Comparison of ENCODE assay signal across 1 cellular context in the genomic region with DNA sequence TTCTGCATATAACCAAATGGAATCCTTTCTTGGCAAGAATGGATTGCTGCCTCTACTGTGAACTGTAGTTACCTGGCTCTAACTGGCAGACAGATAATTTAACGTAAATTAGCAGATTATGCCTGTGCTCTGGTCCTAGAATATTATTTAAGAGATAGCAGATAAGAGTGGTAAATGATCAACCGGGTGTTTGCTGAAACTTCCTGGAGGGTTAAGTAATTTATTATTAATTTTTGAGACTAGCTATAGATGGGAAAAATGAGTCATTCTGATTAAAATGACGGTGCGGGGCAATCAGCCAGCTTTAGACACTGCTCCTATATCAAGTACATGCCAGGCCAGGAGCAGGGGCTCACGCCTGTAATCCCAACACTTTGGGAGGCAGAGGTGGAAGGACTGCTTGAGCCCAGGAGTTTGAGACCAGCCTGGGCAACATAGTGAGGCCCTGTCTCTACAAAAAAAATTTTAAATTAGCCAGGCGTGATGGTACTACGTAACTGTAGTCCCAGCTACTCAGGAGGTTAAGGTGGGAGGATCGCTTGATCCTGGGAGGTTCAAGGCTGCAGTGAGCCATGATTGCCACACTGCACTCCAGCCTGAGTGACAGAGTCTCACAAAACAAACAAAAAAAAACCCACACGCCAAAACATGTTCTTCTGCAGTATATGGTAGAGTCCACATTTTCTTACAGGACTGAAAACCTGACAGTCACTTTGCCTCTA.
TF ChIP-seq lines count a peak whose summit lies in the region.

No MANE protein-coding gene starts in this region.

TF ChIP-seq in HepG2, 621 proteins besides CTCF, POLR2A, EP300 and RAD21 (continued from another document):
- TF ChIP-seq, protein P1, sequence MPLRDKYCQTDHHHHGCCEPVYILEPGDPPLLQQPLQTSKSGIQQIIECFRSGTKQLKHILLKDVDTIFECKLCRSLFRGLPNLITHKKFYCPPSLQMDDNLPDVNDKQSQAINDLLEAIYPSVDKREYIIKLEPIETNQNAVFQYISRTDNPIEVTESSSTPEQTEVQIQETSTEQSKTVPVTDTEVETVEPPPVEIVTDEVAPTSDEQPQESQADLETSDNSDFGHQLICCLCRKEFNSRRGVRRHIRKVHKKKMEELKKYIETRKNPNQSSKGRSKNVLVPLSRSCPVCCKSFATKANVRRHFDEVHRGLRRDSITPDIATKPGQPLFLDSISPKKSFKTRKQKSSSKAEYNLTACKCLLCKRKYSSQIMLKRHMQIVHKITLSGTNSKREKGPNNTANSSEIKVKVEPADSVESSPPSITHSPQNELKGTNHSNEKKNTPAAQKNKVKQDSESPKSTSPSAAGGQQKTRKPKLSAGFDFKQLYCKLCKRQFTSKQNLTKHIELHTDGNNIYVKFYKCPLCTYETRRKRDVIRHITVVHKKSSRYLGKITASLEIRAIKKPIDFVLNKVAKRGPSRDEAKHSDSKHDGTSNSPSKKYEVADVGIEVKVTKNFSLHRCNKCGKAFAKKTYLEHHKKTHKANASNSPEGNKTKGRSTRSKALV (CRISPR knock-in tag; IDR thresholded peaks at IDR 0.05) = peak; percentile 70
- peak; percentile 36; the same call in 1 of the 2 replicates for TF ChIP-seq NFKB2 (CRISPR knock-in tag; IDR thresholded peaks at IDR 0.05; ENCODE audit: borderline replicate concordance)
- TF ChIP-seq, protein P2, sequence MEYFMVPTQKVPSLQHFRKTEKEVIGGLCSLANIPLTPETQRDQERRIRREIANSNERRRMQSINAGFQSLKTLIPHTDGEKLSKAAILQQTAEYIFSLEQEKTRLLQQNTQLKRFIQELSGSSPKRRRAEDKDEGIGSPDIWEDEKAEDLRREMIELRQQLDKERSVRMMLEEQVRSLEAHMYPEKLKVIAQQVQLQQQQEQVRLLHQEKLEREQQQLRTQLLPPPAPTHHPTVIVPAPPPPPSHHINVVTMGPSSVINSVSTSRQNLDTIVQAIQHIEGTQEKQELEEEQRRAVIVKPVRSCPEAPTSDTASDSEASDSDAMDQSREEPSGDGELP (IDR thresholded peaks at IDR 0.05; ENCODE audit: borderline replicate concordance, low read depth) = peak; percentile 41; the same call in 1 of the 2 replicates
- TF ChIP-seq GABPB1 (CRISPR knock-in tag; IDR thresholded peaks at IDR 0.05) = peak; percentile 47; the same call in 1 of the 2 replicates
- peak; percentile 33; the same call in 1 of the 2 replicates for TF ChIP-seq RFXANK (CRISPR knock-in tag; IDR thresholded peaks at IDR 0.05)
- TF ChIP-seq SMC3 (IDR thresholded peaks at IDR 0.05; ENCODE audit: low read length) = peak; percentile 55
- TF ChIP-seq RFXAP (CRISPR knock-in tag; IDR thresholded peaks at IDR 0.05; ENCODE audit: borderline replicate concordance) = peak; percentile 54; the same call in 1 of the 2 replicates
- TF ChIP-seq, protein P3, sequence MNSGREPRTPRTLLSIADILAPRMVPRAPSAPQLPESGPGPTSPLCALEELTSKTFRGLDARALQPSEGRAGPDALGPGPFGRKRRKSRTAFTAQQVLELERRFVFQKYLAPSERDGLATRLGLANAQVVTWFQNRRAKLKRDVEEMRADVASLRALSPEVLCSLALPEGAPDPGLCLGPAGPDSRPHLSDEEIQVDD (CRISPR knock-in tag; IDR thresholded peaks at IDR 0.05; ENCODE audit: borderline replicate concordance) = no peak
- no peak for TF ChIP-seq SRF (IDR thresholded peaks at IDR 0.05; ENCODE audit: low read depth, low read length)
- TF ChIP-seq SIX4 (CRISPR knock-in tag; IDR thresholded peaks at IDR 0.05) = peak; percentile 78
- TF ChIP-seq ARNT (IDR thresholded peaks at IDR 0.05) = no peak
- TF ChIP-seq, protein P4, sequence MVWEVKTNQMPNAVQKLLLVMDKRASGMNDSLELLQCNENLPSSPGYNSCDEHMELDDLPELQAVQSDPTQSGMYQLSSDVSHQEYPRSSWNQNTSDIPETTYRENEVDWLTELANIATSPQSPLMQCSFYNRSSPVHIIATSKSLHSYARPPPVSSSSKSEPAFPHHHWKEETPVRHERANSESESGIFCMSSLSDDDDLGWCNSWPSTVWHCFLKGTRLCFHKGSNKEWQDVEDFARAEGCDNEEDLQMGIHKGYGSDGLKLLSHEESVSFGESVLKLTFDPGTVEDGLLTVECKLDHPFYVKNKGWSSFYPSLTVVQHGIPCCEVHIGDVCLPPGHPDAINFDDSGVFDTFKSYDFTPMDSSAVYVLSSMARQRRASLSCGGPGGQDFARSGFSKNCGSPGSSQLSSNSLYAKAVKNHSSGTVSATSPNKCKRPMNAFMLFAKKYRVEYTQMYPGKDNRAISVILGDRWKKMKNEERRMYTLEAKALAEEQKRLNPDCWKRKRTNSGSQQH (CRISPR knock-in tag; IDR thresholded peaks at IDR 0.05; ENCODE audit: low read depth) = peak; percentile 75
- no peak for TF ChIP-seq TAF15 (IDR thresholded peaks at IDR 0.05; ENCODE audit: low read depth, low read length, poor library complexity, severe bottlenecking)
